Comparison of ENCODE assay signal across 8 cellular contexts in the genomic region with DNA sequence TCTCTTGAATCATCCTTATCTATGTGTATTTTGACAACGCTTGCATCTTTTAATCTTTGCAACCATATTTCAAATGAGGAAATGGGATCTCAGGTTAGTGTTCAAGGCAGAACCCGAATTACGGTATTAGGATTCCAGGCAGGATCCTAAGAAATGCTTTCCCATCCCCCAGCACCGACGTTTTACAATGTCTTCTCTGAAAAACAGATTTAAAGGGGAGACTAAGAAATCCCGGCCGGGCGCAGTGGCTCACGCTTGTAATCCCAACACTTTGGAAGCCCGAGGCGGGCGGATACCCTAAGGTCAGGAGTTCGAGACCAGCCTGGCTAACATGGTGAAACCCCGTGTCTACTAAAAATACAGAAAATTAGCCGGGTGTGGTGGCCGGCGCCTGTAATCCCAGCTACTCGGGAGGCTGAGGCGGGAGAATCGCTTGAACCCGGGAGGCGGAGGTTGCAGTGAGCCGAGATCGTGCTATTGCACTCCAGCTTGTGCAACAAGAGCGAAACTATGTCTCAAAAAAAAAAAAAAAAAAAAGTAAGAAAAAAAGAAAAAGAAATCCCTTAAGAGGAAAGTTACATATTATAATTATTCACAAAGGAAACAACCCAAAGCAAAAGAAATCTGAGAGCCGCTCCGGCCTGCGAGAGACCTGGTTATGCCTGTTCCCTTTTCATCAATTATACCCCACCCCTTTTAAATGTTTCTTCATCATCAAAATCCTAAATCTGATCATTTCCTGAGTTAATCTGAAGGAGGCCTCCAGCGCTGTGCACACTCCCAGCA. TPM values are rescaled to one million over a fixed set of nuclear protein-coding genes. Genes with fewer than 3 reads are reported as not detected.
DNase-seq lines count a peak whose midpoint lies in the region; ATAC-seq, FAIRE-seq and TF ChIP-seq lines count a peak whose summit lies in the region.

No MANE protein-coding gene starts in this region.

- TF ChIP-seq CTCF in BE2C (IDR thresholded peaks at IDR 0.05; ENCODE audit: low read depth, low read length) (no peak), osteocyte (IDR thresholded peaks at IDR 0.05) (no peak)

- peaks cover 6% of the 10 kb centered on the region for H3K27me3 ChIP-seq in BE2C

- DNase-seq in BE2C = no peak
- peak; percentile 23 to 33 for DNase-seq in activated T-cell treated with anti-CD3 and anti-CD28 coated beads, Interleukin-2, amount 50 U/mL, for 48 hours
- peak in 7 of 49 donors; percentile 0 to 21 (median 1) for DNase-seq in substantia nigra (lab: John Stamatoyannopoulos, UW)
- DNase-seq in osteocyte (ENCODE audit: extremely low spot score, unreplicated experiment) = no peak
- no peak for DNase-seq in occipital lobe (lab: John Stamatoyannopoulos, UW)

- no peaks in the 10 kb centered on the region for H3K9me3 Mint-ChIP-seq in osteocyte (ENCODE audit: unreplicated experiment)

- H3K36me3 Mint-ChIP-seq in osteocyte (ENCODE audit: unreplicated experiment) = peaks cover under 1% of the 10 kb centered on the region

- no peaks in the 10 kb centered on the region for H3K27me3 Mint-ChIP-seq in osteocyte (ENCODE audit: unreplicated experiment)

- peak overlapping the region; percentile 80 for H3K27ac ChIP-seq in substantia nigra (ENCODE audit: low read depth, low read length, poor library complexity, severe bottlenecking)

- peak; percentile 24 for FAIRE-seq in islet of Langerhans (lab: Jason Lieb, UNC)

- no peaks in the 10 kb centered on the region for H3K9me3 ChIP-seq in BE2C

- no peaks in the 10 kb centered on the region for H3K36me3 ChIP-seq in BE2C

- ATAC-seq in GM21737 (IDR thresholded peaks at IDR 0.05; ENCODE audit: unreplicated experiment) (peak; percentile 11), esophagus mucosa (no peak)

- H3K4me1 ChIP-seq in BE2C = no peaks in the 10 kb centered on the region

- H3K4me3 Mint-ChIP-seq in osteocyte (ENCODE audit: unreplicated experiment) = no peak overlapping the region

- H3K27ac Mint-ChIP-seq in osteocyte (ENCODE audit: unreplicated experiment) = no peak overlapping the region

- peaks cover 11% of the 10 kb centered on the region for H3K4me1 Mint-ChIP-seq in osteocyte (ENCODE audit: unreplicated experiment)

- peak overlapping the region; percentile 93 for H3K4me3 ChIP-seq in BE2C (ENCODE audit: low read depth, low read length)

RNA-seq across cellular contexts. Expression of a gene that starts 0.8 kb away (rescaled TPM):
- polyA plus RNA-seq in BE2C (2012; ENCODE audit: insufficient read depth, insufficient read length, low read depth) = 4.7 TPM
- total RNA-seq in esophagus mucosa = 4.7 TPM
- 20.8 and 22.2 TPM in 2 replicates for total RNA-seq in osteocyte
- total RNA-seq in occipital lobe = 15.0 TPM

Comparison
In these comparisons a context has a peak if more than half of its experiments do, and no peak if none do; other contexts are left out.
1. DNase-seq: peak in activated T-cell treated with anti-CD3 and anti-CD28 coated beads, Interleukin-2, amount 50 U/mL, for 48 hours (2 of 2); none in BE2C (single experiment), osteocyte (single experiment) and occipital lobe (single experiment).